In genomic region chr14:65102441-65103149, GRCh38 we compare ENCODE assay signal across 1 cellular context.
TF ChIP-seq lines count a peak whose summit lies in the region.

TSS of gene MAX (minus strand) at chr14:65102517. CDS start at chr14:65102339, 178 bp downstream.

TF ChIP-seq in HepG2, 621 proteins besides CTCF, POLR2A, EP300 and RAD21 (continued from another document and continues in another):
- TF ChIP-seq STAT6 (CRISPR knock-in tag; IDR thresholded peaks at IDR 0.05; ENCODE audit: borderline replicate concordance) (no peak), ZFP36L2 (CRISPR knock-in tag; IDR thresholded peaks at IDR 0.05) (no peak), PLRG1 (conservative IDR thresholded peaks at IDR 0.05) (no peak), KDM5B (CRISPR knock-in tag; IDR thresholded peaks at IDR 0.05; ENCODE audit: borderline replicate concordance) (0 out of 2 replicates have a peak, but pooled peaks have one; percentile 31), IRX3 (CRISPR knock-in tag; IDR thresholded peaks at IDR 0.05; ENCODE audit: borderline replicate concordance, low read depth) (no peak), HIVEP1 (CRISPR knock-in tag; IDR thresholded peaks at IDR 0.05) (no peak), MATR3 (CRISPR knock-in tag; IDR thresholded peaks at IDR 0.05) (no peak), HOXA5 (CRISPR knock-in tag; IDR thresholded peaks at IDR 0.05) (peak; percentile 33; the same call in 1 of the 2 replicates), SOX6 (IDR thresholded peaks at IDR 0.05) (no peak), SOX6 (CRISPR knock-in tag; IDR thresholded peaks at IDR 0.05) (peak; percentile 30; the same call in 1 of the 2 replicates), MYNN (CRISPR knock-in tag; IDR thresholded peaks at IDR 0.05; ENCODE audit: low read depth) (no peak), HNF4G (IDR thresholded peaks at IDR 0.05; ENCODE audit: borderline replicate concordance, low read depth, low read length) (no peak), HNF4G (CRISPR knock-in tag; IDR thresholded peaks at IDR 0.05; ENCODE audit: borderline replicate concordance, low read depth) (no peak), NCOA2 (CRISPR knock-in tag; IDR thresholded peaks at IDR 0.05) (no peak), TFE3 (CRISPR knock-in tag; IDR thresholded peaks at IDR 0.05) (peak; percentile 61; the same call in 1 of the 2 replicates), ZMAT3 (CRISPR knock-in tag; conservative IDR thresholded peaks at IDR 0.05) (no peak), NONO (IDR thresholded peaks at IDR 0.05) (no peak), NONO (CRISPR knock-in tag; conservative IDR thresholded peaks at IDR 0.05) (no peak), ZNF414 (CRISPR knock-in tag; IDR thresholded peaks at IDR 0.05) (no peak), E2F1 (CRISPR knock-in tag; IDR thresholded peaks at IDR 0.05) (no peak), FOXC1 (CRISPR knock-in tag; IDR thresholded peaks at IDR 0.05; ENCODE audit: borderline replicate concordance) (peak; percentile 32; the same call in 1 of the 2 replicates), FOXP1 (IDR thresholded peaks at IDR 0.05) (no peak), FOXP1 (CRISPR knock-in tag; IDR thresholded peaks at IDR 0.05) (no peak), HINFP (CRISPR knock-in tag; IDR thresholded peaks at IDR 0.05; ENCODE audit: low read depth) (no peak), MXI1 (IDR thresholded peaks at IDR 0.05; ENCODE audit: borderline replicate concordance, low read depth, low read length) (peak; percentile 98), TBL1XR1 (IDR thresholded peaks at IDR 0.05; ENCODE audit: borderline replicate concordance, low read length, partially characterized antibody) (peak; percentile 44), SMARCE1 (IDR thresholded peaks at IDR 0.05; ENCODE audit: borderline replicate concordance) (no peak), HMGXB4 (CRISPR knock-in tag; IDR thresholded peaks at IDR 0.05; ENCODE audit: borderline replicate concordance in 1 of 2, low read depth in 1 of 2) (peak in 1 of 2 experiments; percentile 65; a peak in 2 of 4 replicates), DPF2 (CRISPR knock-in tag; IDR thresholded peaks at IDR 0.05; ENCODE audit: borderline replicate concordance, low read depth) (no peak), ZNF687 (CRISPR knock-in tag; IDR thresholded peaks at IDR 0.05) (peak; percentile 94), ZNF790 (CRISPR knock-in tag; IDR thresholded peaks at IDR 0.05; ENCODE audit: borderline replicate concordance) (no peak), ZFP36L1 (CRISPR knock-in tag; IDR thresholded peaks at IDR 0.05) (no peak), GABPB1 (CRISPR knock-in tag; IDR thresholded peaks at IDR 0.05) (peak; percentile 87), ZNF572 (CRISPR knock-in tag; IDR thresholded peaks at IDR 0.05) (no peak), CSRNP2 (CRISPR knock-in tag; conservative IDR thresholded peaks at IDR 0.05; ENCODE audit: low read depth) (no peak), REPIN1 (CRISPR knock-in tag; IDR thresholded peaks at IDR 0.05; ENCODE audit: borderline replicate concordance, low read depth) (no peak), GABPA (IDR thresholded peaks at IDR 0.05; ENCODE audit: low read depth, low read length) (peak; percentile 14; the same call in 1 of the 2 replicates), GABPA (CRISPR knock-in tag; IDR thresholded peaks at IDR 0.05; ENCODE audit: low read depth) (peak; percentile 77), ZC3H4 (CRISPR knock-in tag; IDR thresholded peaks at IDR 0.05; ENCODE audit: borderline replicate concordance) (no peak), E2F5 (CRISPR knock-in tag; conservative IDR thresholded peaks at IDR 0.05) (0 out of 2 replicates have a peak, but pooled peaks have one; percentile 14), IRF2 (CRISPR knock-in tag; IDR thresholded peaks at IDR 0.05) (peak; percentile 52; the same call in 1 of the 2 replicates), ZNF557 (CRISPR knock-in tag; IDR thresholded peaks at IDR 0.05) (no peak), TOE1 (CRISPR knock-in tag; IDR thresholded peaks at IDR 0.05) (no peak), LBX2 (CRISPR knock-in tag; IDR thresholded peaks at IDR 0.05; ENCODE audit: borderline replicate concordance) (no peak), TRAFD1 (CRISPR knock-in tag; IDR thresholded peaks at IDR 0.05; ENCODE audit: borderline replicate concordance) (no peak), ATAD3A (CRISPR knock-in tag; IDR thresholded peaks at IDR 0.05) (no peak), MTF2 (CRISPR knock-in tag; IDR thresholded peaks at IDR 0.05; ENCODE audit: borderline replicate concordance) (no peak), KDM3A (CRISPR knock-in tag; IDR thresholded peaks at IDR 0.05; ENCODE audit: low read depth) (no peak)
